Comparison of ENCODE assay signal across 1 cellular context in the genomic region with DNA sequence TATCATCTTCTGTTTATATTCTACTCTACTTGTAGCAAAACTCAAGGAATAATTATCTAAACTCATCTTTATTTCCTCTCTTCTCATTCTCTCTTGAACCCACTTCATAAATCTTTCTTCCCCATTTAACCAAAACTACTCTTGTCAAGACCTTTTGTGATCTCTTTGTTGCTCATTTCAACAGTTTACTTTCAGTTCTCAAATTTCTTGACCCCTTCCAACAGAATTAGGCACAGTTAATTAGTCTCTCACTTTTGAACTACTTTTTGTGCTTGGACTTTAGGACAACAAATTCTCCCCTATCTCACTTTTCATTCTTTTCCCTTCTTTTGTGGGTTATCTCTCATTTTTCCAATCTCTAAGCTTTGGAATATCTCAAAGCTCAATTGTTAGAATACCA.
A peak's percentile ranks its signal among the peaks of the same experiment; 100 is the strongest.
TF ChIP-seq lines count a peak whose summit lies in the region.

No MANE protein-coding gene starts in this region.

TF ChIP-seq in GM12878, 131 proteins besides CTCF, POLR2A, EP300 and RAD21 (continued from another document):
- TF ChIP-seq, protein P1, sequence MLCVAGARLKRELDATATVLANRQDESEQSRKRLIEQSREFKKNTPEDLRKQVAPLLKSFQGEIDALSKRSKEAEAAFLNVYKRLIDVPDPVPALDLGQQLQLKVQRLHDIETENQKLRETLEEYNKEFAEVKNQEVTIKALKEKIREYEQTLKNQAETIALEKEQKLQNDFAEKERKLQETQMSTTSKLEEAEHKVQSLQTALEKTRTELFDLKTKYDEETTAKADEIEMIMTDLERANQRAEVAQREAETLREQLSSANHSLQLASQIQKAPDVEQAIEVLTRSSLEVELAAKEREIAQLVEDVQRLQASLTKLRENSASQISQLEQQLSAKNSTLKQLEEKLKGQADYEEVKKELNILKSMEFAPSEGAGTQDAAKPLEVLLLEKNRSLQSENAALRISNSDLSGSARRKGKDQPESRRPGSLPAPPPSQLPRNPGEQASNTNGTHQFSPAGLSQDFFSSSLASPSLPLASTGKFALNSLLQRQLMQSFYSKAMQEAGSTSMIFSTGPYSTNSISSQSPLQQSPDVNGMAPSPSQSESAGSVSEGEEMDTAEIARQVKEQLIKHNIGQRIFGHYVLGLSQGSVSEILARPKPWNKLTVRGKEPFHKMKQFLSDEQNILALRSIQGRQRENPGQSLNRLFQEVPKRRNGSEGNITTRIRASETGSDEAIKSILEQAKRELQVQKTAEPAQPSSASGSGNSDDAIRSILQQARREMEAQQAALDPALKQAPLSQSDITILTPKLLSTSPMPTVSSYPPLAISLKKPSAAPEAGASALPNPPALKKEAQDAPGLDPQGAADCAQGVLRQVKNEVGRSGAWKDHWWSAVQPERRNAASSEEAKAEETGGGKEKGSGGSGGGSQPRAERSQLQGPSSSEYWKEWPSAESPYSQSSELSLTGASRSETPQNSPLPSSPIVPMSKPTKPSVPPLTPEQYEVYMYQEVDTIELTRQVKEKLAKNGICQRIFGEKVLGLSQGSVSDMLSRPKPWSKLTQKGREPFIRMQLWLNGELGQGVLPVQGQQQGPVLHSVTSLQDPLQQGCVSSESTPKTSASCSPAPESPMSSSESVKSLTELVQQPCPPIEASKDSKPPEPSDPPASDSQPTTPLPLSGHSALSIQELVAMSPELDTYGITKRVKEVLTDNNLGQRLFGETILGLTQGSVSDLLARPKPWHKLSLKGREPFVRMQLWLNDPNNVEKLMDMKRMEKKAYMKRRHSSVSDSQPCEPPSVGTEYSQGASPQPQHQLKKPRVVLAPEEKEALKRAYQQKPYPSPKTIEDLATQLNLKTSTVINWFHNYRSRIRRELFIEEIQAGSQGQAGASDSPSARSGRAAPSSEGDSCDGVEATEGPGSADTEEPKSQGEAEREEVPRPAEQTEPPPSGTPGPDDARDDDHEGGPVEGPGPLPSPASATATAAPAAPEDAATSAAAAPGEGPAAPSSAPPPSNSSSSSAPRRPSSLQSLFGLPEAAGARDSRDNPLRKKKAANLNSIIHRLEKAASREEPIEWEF (IDR thresholded peaks at IDR 0.05; ENCODE audit: insufficient replicate concordance, low read depth, low read length), result peak; percentile 31
- TF ChIP-seq ATF7 (IDR thresholded peaks at IDR 0.05; ENCODE audit: low read depth) (peak; percentile 61), DPF2 (IDR thresholded peaks at IDR 0.05) (peak; percentile 59; the same call in 1 of the 2 replicates), SPI1 (IDR thresholded peaks at IDR 0.05; ENCODE audit: borderline replicate concordance, insufficient read depth, low read depth, low read length) (peak; percentile 78; the same call in 1 of the 2 replicates), BMI1 (IDR thresholded peaks at IDR 0.05; ENCODE audit: borderline replicate concordance) (peak; percentile 43; the same call in 1 of the 2 replicates), IKZF1 (conservative IDR thresholded peaks at IDR 0.05) (peak; percentile 73), NBN (IDR thresholded peaks at IDR 0.05) (peak; percentile 72; the same call in 1 of the 2 replicates), BHLHE40 (IDR thresholded peaks at IDR 0.05; ENCODE audit: borderline replicate concordance in 1 of 2, low read depth in 2 of 2, low read length in 1 of 2) (no peak), ZNF217 (IDR thresholded peaks at IDR 0.05) (peak; percentile 83; the same call in 1 of the 2 replicates), CREM (IDR thresholded peaks at IDR 0.05; ENCODE audit: low read depth) (no peak), HDGF (IDR thresholded peaks at IDR 0.05) (0 out of 2 replicates have a peak, but pooled peaks have one; percentile 31), FOS (IDR thresholded peaks at IDR 0.05; ENCODE audit: borderline replicate concordance, extremely low read depth, insufficient read length) (no peak), MTA2 (IDR thresholded peaks at IDR 0.05; ENCODE audit: low read depth) (peak; percentile 96), EED (IDR thresholded peaks at IDR 0.05; ENCODE audit: low read depth) (no peak), IKZF2 (IDR thresholded peaks at IDR 0.05) (peak; percentile 85 to 88), ZNF24 (IDR thresholded peaks at IDR 0.05) (peak; percentile 24; the same call in 1 of the 2 replicates), IRF4 (IDR thresholded peaks at IDR 0.05; ENCODE audit: low read depth, low read length) (0 out of 2 replicates have a peak, but pooled peaks have one; percentile 24), NR2F1 (conservative IDR thresholded peaks at IDR 0.05) (peak; percentile 89), MXI1 (IDR thresholded peaks at IDR 0.05; ENCODE audit: low read depth, low read length) (0 out of 2 replicates have a peak, but pooled peaks have one; percentile 32)
- TF ChIP-seq, protein P2, sequence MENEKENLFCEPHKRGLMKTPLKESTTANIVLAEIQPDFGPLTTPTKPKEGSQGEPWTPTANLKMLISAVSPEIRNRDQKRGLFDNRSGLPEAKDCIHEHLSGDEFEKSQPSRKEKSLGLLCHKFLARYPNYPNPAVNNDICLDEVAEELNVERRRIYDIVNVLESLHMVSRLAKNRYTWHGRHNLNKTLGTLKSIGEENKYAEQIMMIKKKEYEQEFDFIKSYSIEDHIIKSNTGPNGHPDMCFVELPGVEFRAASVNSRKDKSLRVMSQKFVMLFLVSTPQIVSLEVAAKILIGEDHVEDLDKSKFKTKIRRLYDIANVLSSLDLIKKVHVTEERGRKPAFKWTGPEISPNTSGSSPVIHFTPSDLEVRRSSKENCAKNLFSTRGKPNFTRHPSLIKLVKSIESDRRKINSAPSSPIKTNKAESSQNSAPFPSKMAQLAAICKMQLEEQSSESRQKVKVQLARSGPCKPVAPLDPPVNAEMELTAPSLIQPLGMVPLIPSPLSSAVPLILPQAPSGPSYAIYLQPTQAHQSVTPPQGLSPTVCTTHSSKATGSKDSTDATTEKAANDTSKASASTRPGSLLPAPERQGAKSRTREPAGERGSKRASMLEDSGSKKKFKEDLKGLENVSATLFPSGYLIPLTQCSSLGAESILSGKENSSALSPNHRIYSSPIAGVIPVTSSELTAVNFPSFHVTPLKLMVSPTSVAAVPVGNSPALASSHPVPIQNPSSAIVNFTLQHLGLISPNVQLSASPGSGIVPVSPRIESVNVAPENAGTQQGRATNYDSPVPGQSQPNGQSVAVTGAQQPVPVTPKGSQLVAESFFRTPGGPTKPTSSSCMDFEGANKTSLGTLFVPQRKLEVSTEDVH (IDR thresholded peaks at IDR 0.05; ENCODE audit: low read depth, partially characterized antibody), result peak; percentile 18
- TF ChIP-seq, protein P3, sequence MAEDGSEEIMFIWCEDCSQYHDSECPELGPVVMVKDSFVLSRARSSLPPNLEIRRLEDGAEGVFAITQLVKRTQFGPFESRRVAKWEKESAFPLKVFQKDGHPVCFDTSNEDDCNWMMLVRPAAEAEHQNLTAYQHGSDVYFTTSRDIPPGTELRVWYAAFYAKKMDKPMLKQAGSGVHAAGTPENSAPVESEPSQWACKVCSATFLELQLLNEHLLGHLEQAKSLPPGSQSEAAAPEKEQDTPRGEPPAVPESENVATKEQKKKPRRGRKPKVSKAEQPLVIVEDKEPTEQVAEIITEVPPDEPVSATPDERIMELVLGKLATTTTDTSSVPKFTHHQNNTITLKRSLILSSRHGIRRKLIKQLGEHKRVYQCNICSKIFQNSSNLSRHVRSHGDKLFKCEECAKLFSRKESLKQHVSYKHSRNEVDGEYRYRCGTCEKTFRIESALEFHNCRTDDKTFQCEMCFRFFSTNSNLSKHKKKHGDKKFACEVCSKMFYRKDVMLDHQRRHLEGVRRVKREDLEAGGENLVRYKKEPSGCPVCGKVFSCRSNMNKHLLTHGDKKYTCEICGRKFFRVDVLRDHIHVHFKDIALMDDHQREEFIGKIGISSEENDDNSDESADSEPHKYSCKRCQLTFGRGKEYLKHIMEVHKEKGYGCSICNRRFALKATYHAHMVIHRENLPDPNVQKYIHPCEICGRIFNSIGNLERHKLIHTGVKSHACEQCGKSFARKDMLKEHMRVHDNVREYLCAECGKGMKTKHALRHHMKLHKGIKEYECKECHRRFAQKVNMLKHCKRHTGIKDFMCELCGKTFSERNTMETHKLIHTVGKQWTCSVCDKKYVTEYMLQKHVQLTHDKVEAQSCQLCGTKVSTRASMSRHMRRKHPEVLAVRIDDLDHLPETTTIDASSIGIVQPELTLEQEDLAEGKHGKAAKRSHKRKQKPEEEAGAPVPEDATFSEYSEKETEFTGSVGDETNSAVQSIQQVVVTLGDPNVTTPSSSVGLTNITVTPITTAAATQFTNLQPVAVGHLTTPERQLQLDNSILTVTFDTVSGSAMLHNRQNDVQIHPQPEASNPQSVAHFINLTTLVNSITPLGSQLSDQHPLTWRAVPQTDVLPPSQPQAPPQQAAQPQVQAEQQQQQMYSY (CRISPR knock-in tag; IDR thresholded peaks at IDR 0.05), result no peak
- TF ChIP-seq, protein P4, sequence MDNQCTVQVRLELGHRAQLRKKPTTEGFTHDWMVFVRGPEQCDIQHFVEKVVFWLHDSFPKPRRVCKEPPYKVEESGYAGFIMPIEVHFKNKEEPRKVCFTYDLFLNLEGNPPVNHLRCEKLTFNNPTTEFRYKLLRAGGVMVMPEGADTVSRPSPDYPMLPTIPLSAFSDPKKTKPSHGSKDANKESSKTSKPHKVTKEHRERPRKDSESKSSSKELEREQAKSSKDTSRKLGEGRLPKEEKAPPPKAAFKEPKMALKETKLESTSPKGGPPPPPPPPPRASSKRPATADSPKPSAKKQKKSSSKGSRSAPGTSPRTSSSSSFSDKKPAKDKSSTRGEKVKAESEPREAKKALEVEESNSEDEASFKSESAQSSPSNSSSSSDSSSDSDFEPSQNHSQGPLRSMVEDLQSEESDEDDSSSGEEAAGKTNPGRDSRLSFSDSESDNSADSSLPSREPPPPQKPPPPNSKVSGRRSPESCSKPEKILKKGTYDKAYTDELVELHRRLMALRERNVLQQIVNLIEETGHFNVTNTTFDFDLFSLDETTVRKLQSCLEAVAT (IDR thresholded peaks at IDR 0.05), result peak; percentile 75; the same call in 1 of the 2 replicates
- TF ChIP-seq, protein P5, sequence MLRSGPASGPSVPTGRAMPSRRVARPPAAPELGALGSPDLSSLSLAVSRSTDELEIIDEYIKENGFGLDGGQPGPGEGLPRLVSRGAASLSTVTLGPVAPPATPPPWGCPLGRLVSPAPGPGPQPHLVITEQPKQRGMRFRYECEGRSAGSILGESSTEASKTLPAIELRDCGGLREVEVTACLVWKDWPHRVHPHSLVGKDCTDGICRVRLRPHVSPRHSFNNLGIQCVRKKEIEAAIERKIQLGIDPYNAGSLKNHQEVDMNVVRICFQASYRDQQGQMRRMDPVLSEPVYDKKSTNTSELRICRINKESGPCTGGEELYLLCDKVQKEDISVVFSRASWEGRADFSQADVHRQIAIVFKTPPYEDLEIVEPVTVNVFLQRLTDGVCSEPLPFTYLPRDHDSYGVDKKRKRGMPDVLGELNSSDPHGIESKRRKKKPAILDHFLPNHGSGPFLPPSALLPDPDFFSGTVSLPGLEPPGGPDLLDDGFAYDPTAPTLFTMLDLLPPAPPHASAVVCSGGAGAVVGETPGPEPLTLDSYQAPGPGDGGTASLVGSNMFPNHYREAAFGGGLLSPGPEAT (IDR thresholded peaks at IDR 0.05; ENCODE audit: low read depth), result peak; percentile 80; the same call in 1 of the 2 replicates
- TF ChIP-seq, protein P6, sequence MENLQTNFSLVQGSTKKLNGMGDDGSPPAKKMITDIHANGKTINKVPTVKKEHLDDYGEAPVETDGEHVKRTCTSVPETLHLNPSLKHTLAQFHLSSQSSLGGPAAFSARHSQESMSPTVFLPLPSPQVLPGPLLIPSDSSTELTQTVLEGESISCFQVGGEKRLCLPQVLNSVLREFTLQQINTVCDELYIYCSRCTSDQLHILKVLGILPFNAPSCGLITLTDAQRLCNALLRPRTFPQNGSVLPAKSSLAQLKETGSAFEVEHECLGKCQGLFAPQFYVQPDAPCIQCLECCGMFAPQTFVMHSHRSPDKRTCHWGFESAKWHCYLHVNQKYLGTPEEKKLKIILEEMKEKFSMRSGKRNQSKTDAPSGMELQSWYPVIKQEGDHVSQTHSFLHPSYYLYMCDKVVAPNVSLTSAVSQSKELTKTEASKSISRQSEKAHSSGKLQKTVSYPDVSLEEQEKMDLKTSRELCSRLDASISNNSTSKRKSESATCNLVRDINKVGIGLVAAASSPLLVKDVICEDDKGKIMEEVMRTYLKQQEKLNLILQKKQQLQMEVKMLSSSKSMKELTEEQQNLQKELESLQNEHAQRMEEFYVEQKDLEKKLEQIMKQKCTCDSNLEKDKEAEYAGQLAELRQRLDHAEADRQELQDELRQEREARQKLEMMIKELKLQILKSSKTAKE (IDR thresholded peaks at IDR 0.05; ENCODE audit: low read depth, poor library complexity, severe bottlenecking), result peak; percentile 67
- TF ChIP-seq, protein P7, sequence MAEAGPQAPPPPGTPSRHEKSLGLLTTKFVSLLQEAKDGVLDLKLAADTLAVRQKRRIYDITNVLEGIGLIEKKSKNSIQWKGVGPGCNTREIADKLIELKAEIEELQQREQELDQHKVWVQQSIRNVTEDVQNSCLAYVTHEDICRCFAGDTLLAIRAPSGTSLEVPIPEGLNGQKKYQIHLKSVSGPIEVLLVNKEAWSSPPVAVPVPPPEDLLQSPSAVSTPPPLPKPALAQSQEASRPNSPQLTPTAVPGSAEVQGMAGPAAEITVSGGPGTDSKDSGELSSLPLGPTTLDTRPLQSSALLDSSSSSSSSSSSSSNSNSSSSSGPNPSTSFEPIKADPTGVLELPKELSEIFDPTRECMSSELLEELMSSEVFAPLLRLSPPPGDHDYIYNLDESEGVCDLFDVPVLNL (IDR thresholded peaks at IDR 0.05; ENCODE audit: low read depth, low read length), result no peak
